16 cellular contexts compared by ENCODE assay signal in the genomic region with DNA sequence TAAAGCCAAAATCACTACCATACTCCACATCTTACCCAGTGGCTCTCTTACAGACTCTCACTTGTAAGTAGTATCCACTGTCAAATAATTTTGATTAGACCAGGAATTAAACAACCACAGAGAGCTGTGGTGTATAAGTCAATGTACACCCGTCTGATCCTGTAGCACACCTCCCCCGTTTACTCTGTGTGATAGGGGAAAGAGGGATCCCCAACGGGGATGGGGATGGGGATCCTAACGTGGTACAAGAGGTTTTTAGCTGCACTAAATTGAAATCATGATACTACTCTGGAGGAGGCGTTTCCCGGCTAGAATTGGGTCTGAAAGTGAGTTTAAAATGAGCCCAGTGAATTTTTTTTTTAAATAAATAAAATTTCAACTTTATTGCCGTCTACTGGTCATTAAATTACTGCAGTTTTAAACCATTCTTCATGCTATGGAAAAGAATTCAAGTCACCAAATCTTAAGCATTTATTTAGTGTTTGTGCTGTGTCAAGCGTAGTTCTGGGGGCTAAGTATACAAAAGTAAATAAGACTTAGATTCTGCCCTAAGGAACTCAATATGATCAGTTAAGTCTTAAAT.
A peak's percentile ranks its signal among the peaks of the same experiment; 100 is the strongest.
DNase-seq lines count a peak whose midpoint lies in the region; ATAC-seq and TF ChIP-seq lines count a peak whose summit lies in the region.
"Had no signal": no experiment of that assay in that cellular context is flagged by ENCODE, and none has a peak within 500 bp of the region (broad histone marks: within the 10 kb centered on the region; RNA-seq: fewer than 3 reads in every experiment).

No MANE protein-coding gene starts in this region.

- DNase-seq in NAMALWA (ENCODE audit: low spot score): peak; percentile 45
- DNase-seq in mammary epithelial cell: no peak
- no peak for DNase-seq in nephron progenitor cell
- no peak for DNase-seq in NCI-H1105 (lab: John Stamatoyannopoulos, UW)
- no peak for DNase-seq in ecto neural progenitor cell (ENCODE audit: low spot score)
- DNase-seq in NCI-H2029 (lab: John Stamatoyannopoulos, UW): no peak
- DNase-seq: activated CD4-positive, alpha-beta T cell treated with anti-CD3 and anti-CD28 coated beads, Interleukin-2, amount 10 ng/mL, durations not matched to agents 7 days and 5 days; anterior cingulate cortex; NCI-H226; stimulated activated CD4-positive, alpha-beta T cell treated with anti-CD3 and anti-CD28 coated beads, Interleukin-12 subunit alpha, Interleukin-12 subunit beta, amount 100 ng/mL, for 4 hours had no signal

- H3K27me3 ChIP-seq in mammary epithelial cell (ENCODE audit: insufficient read depth, low read length): no peaks in the 10 kb centered on the region

- H3K27ac Mint-ChIP-seq in nephron progenitor cell: peak overlapping the region; percentile 81
- H3K27ac Mint-ChIP-seq: activated CD4-positive, alpha-beta T cell treated with anti-CD3 and anti-CD28 coated beads, Interleukin-2, amount 10 ng/mL, durations not matched to agents 7 days and 5 days; activated T-helper 17 cell treated with anti-CD3 and anti-CD28 coated beads, Interleukin-2, amount 50 U/mL, for 72 hours had no signal

- peak overlapping the region; percentile 69 for H2AFZ ChIP-seq in mammary epithelial cell (ENCODE audit: low read depth, low read length)
- H2AFZ ChIP-seq: parathyroid adenoma had no signal

- H3K9me3 ChIP-seq in mammary epithelial cell (replicated peaks; ENCODE audit: insufficient read depth, low read length): no peaks in the 10 kb centered on the region

- no peak overlapping the region for H3K9ac ChIP-seq in mammary epithelial cell (ENCODE audit: insufficient read depth, low read length)
- H3K9ac ChIP-seq: parathyroid adenoma had no signal

- CTCF ChIA-PET in mammary epithelial cell (lab: Charles Lee; ENCODE audit: low non-redundant PET): interaction anchor here (0.7 kb wide), 1 partner anchor 35 kb away, joined by 3 read pairs; no protein-coding TSS in a partner anchor

- no peaks in the 10 kb centered on the region for H3K9me3 Mint-ChIP-seq in nephron progenitor cell
- H3K9me3 Mint-ChIP-seq: activated CD4-positive, alpha-beta T cell treated with anti-CD3 and anti-CD28 coated beads, Interleukin-2, amount 10 ng/mL, durations not matched to agents 7 days and 5 days; activated T-helper 17 cell treated with anti-CD3 and anti-CD28 coated beads, Interleukin-2, amount 50 U/mL, for 72 hours had no signal

- peak overlapping the region; percentile 67 for H3K4me2 ChIP-seq in mammary epithelial cell (ENCODE audit: insufficient read depth, low read depth, low read length)

- dilution Hi-C loops in mammary epithelial cell (cut with HindIII; ENCODE audit: low sequenced_read_pairs): no loop called here

- TF ChIP-seq CTCF in mammary epithelial cell (conservative IDR thresholded peaks at IDR 0.05 in 1 of 2, IDR thresholded peaks at IDR 0.05 in 1 of 2; ENCODE audit: extremely low read depth in 1 of 2, insufficient read depth in 1 of 2, low read depth in 1 of 2, low read length in 2 of 2) (no peak), nephron progenitor cell (IDR thresholded peaks at IDR 0.05) (no peak)

- no peaks in the 10 kb centered on the region for H4K20me1 ChIP-seq in mammary epithelial cell (ENCODE audit: insufficient read depth, low read length)

- in situ Hi-C loops in mammary epithelial cell (cut with MboI; ENCODE audit: low sequenced_read_pairs in 2 of 2): no loop called here

- ATAC-seq in GM18907 (IDR thresholded peaks at IDR 0.05; ENCODE audit: unreplicated experiment): peak; percentile 38
- ATAC-seq in GM21529 (IDR thresholded peaks at IDR 0.05; ENCODE audit: unreplicated experiment): no peak
- ATAC-seq: activated T-helper 17 cell treated with anti-CD3 and anti-CD28 coated beads, Interleukin-2, amount 50 U/mL, for 72 hours; HCT116; Panc1 had no signal

- H3K4me3 Mint-ChIP-seq in nephron progenitor cell: no peak overlapping the region
- H3K4me3 Mint-ChIP-seq: activated CD4-positive, alpha-beta T cell treated with anti-CD3 and anti-CD28 coated beads, Interleukin-2, amount 10 ng/mL, durations not matched to agents 7 days and 5 days; activated T-helper 17 cell treated with anti-CD3 and anti-CD28 coated beads, Interleukin-2, amount 50 U/mL, for 72 hours had no signal

- H3K27me3 Mint-ChIP-seq in nephron progenitor cell (ENCODE audit: low read depth, poor library complexity): no peaks in the 10 kb centered on the region

- no peaks in the 10 kb centered on the region for H3K36me3 ChIP-seq in mammary epithelial cell (ENCODE audit: insufficient read depth, low read length)

- H3K4me1 Mint-ChIP-seq in nephron progenitor cell: peaks cover 13% of the 10 kb centered on the region
- H3K4me1 Mint-ChIP-seq: activated CD4-positive, alpha-beta T cell treated with anti-CD3 and anti-CD28 coated beads, Interleukin-2, amount 10 ng/mL, durations not matched to agents 7 days and 5 days; activated T-helper 17 cell treated with anti-CD3 and anti-CD28 coated beads, Interleukin-2, amount 50 U/mL, for 72 hours had no signal

- 96% methylated on average over 8 of the region's 8 CpGs for WGBS in mammary epithelial cell (ENCODE audit: low coverage, missing lambda C conversion rate)

- no peaks in the 10 kb centered on the region for H3K79me2 ChIP-seq in mammary epithelial cell (ENCODE audit: insufficient read depth, low read length)
- H3K79me2 ChIP-seq: parathyroid adenoma had no signal

- peaks cover 37% of the 10 kb centered on the region for H3K4me1 ChIP-seq in mammary epithelial cell (ENCODE audit: insufficient read depth, low read length)
- H3K4me1 ChIP-seq: parathyroid adenoma had no signal

- BruUV-seq in mammary epithelial cell (replicated peaks; lab: Mats Ljungman, UMichigan): no TSS peak

- peak overlapping the region; percentile 39 for H3K27ac ChIP-seq in mammary epithelial cell (ENCODE audit: insufficient read depth, low read depth, low read length)
- H3K27ac ChIP-seq: parathyroid adenoma had no signal

- intact Hi-C loops in mammary epithelial cell (cut with micrococcal nuclease): no loop called here

- no peak overlapping the region for H3K4me3 ChIP-seq in mammary epithelial cell (replicated peaks in 1 of 3; ENCODE audit: insufficient read depth in 1 of 3, low read depth in 2 of 3, low read length in 3 of 3)

- no peaks in the 10 kb centered on the region for H3K36me3 Mint-ChIP-seq in nephron progenitor cell (ENCODE audit: low read depth)
